2 cellular contexts compared by ENCODE assay signal in genomic region chr17:42081516-42082129, GRCh38.
TF ChIP-seq lines count a peak whose summit lies in the region.

No MANE protein-coding gene starts in this region.

TF ChIP-seq in A549, 52 proteins besides CTCF, POLR2A, EP300 and RAD21:
- no peak for TF ChIP-seq ELK1 (IDR thresholded peaks at IDR 0.05; ENCODE audit: low read depth, low read length)
- no peak for TF ChIP-seq FOSB (CRISPR knock-in tag; IDR thresholded peaks at IDR 0.05)
- no peak for TF ChIP-seq MAX (IDR thresholded peaks at IDR 0.05)
- no peak for TF ChIP-seq KDM1A (IDR thresholded peaks at IDR 0.05; ENCODE audit: low read depth)
- TF ChIP-seq PHF8 (IDR thresholded peaks at IDR 0.05; ENCODE audit: borderline replicate concordance, low read depth) = no peak
- TF ChIP-seq ZC3H11A (IDR thresholded peaks at IDR 0.05) = no peak
- TF ChIP-seq FOXS1 (CRISPR knock-in tag; IDR thresholded peaks at IDR 0.05) = no peak
- no peak for TF ChIP-seq NPAS2 (CRISPR knock-in tag; IDR thresholded peaks at IDR 0.05; ENCODE audit: borderline replicate concordance)
- no peak for TF ChIP-seq CEBPB (IDR thresholded peaks at IDR 0.05)
- no peak for TF ChIP-seq ESRRA (IDR thresholded peaks at IDR 0.05; ENCODE audit: borderline replicate concordance, low read length)
- TF ChIP-seq RARB (CRISPR knock-in tag; IDR thresholded peaks at IDR 0.05) = no peak
- TF ChIP-seq SMC3 (IDR thresholded peaks at IDR 0.05) = no peak
- no peak for TF ChIP-seq MYC (IDR thresholded peaks at IDR 0.05; ENCODE audit: borderline replicate concordance, low read length)
TF ChIP-seq in A549: peak in this region for 0.

TF ChIP-seq in K562, 482 proteins besides CTCF, POLR2A, EP300 and RAD21:
- TF ChIP-seq ZBTB17 (CRISPR knock-in tag; IDR thresholded peaks at IDR 0.05) (no peak), ZBTB2 (IDR thresholded peaks at IDR 0.05) (no peak), PKNOX1 (IDR thresholded peaks at IDR 0.05) (0 out of 2 replicates have a peak, but pooled peaks have one; percentile 12), CREB3L1 (IDR thresholded peaks at IDR 0.05; ENCODE audit: borderline replicate concordance, low read depth) (no peak)
TF ChIP-seq in K562: peak in this region for 1.
